Comparison of ENCODE assay signal across 20 cellular contexts in genomic region chr3:55686720-55687254, GRCh38.
A peak's percentile ranks its signal among the peaks of the same experiment; 100 is the strongest.
DNase-seq lines count a peak whose midpoint lies in the region; ATAC-seq and TF ChIP-seq lines count a peak whose summit lies in the region.
"Had no signal": no experiment of that assay in that cellular context is flagged by ENCODE, and none has a peak within 500 bp of the region (broad histone marks: within the 10 kb centered on the region; RNA-seq: fewer than 3 reads in every experiment).

No MANE protein-coding gene starts in this region.

- H3K4me3 ChIP-seq in mesodermal cell (ENCODE audit: extremely low read depth, insufficient read depth, low read length, poor library complexity, severe bottlenecking) = no peak overlapping the region

- no peaks in the 10 kb centered on the region for H3K9me3 ChIP-seq in mesodermal cell (ENCODE audit: control insufficient read depth, low read length)

- no peak for ATAC-seq in activated naive CD4-positive, alpha-beta T cell treated with anti-CD3 and anti-CD28 coated beads, Interleukin-2, amount 50 U/mL, for 72 hours
- ATAC-seq: activated CD8-positive, alpha-beta T cell treated with anti-CD3 and anti-CD28 coated beads for 36 hours; activated T-cell treated with anti-CD3 and anti-CD28 coated beads, Interleukin-2, amount 50 U/mL, for 4 hours; left cardiac atrium; T-cell had no signal

- H3K4me1 Mint-ChIP-seq in type B pancreatic cell (ENCODE audit: unreplicated experiment) = peaks cover 49% of the 10 kb centered on the region
- H3K4me1 Mint-ChIP-seq: activated naive CD8-positive, alpha-beta T cell treated with anti-CD3 and anti-CD28 coated beads for 36 hours; central memory CD8-positive, alpha-beta T cell; IgD-negative memory B cell; T-cell had no signal

- WGBS in mesodermal cell (ENCODE audit: insufficient coverage in 2 of 2), 2 experiments = 54 to 100% methylated on average over 1 to 6 of the region's 7 CpGs

- peaks cover 16% of the 10 kb centered on the region for H3K27me3 Mint-ChIP-seq in type B pancreatic cell
- H3K27me3 Mint-ChIP-seq: activated CD8-positive, alpha-beta T cell treated with anti-CD3 and anti-CD28 coated beads for 36 hours; activated naive CD8-positive, alpha-beta T cell treated with anti-CD3 and anti-CD28 coated beads for 36 hours; central memory CD8-positive, alpha-beta T cell; T-cell had no signal

- TF ChIP-seq CTCF in type B pancreatic cell (conservative IDR thresholded peaks at IDR 0.05) = no peak

- no peak overlapping the region for H3K4me3 Mint-ChIP-seq in type B pancreatic cell
- H3K4me3 Mint-ChIP-seq: activated CD8-positive, alpha-beta T cell treated with anti-CD3 and anti-CD28 coated beads for 36 hours; activated naive CD8-positive, alpha-beta T cell treated with anti-CD3 and anti-CD28 coated beads for 36 hours; activated T-cell treated with anti-CD3 and anti-CD28 coated beads, Interleukin-2, amount 50 U/mL, for 4 hours; central memory CD8-positive, alpha-beta T cell; IgD-negative memory B cell; T-cell had no signal

- peak; percentile 5 for DNase-seq in Daoy (ENCODE audit: low read depth)
- peak; percentile 94 for DNase-seq in NCI-H82 (lab: John Stamatoyannopoulos, UW)
- DNase-seq in astrocyte of the hippocampus (ENCODE audit: low read depth, low spot score) = peak; percentile 62
- no peak for DNase-seq in epidermal melanocyte (ENCODE audit: insufficient read length, low spot score)
- DNase-seq in NCI-H2107 treated with DMSO at 0.1 percent for 48 hours (lab: John Stamatoyannopoulos, UW; ENCODE audit: unreplicated experiment) = no peak
- no peak for DNase-seq in activated naive CD4-positive, alpha-beta T cell treated with anti-CD3 and anti-CD28 coated beads, Interleukin-2, amount 50 U/mL, for 72 hours (ENCODE audit: low spot score in 2 of 2)
- no peak for DNase-seq in type B pancreatic cell (ENCODE audit: extremely low spot score, unreplicated experiment)
- DNase-seq: activated CD8-positive, alpha-beta T cell treated with anti-CD3 and anti-CD28 coated beads for 36 hours; activated naive CD8-positive, alpha-beta T cell treated with anti-CD3 and anti-CD28 coated beads for 36 hours; activated T-cell treated with anti-CD3 and anti-CD28 coated beads, Interleukin-2, amount 50 U/mL, for 4 hours; effector CD8-positive, alpha-beta T cell; left cardiac atrium; NCI-H2081 treated with DMSO at 0.1 percent for 48 hours; stimulated activated CD4-positive, alpha-beta T cell treated with anti-CD3 and anti-CD28 coated beads, Interleukin-2, amount 100 ng/mL, for 48 hours; T-cell had no signal

- H3K27ac ChIP-seq in mesodermal cell (ENCODE audit: low read depth, low read length, severe bottlenecking) = peak overlapping the region; percentile 93
- H3K27ac ChIP-seq: RWPE1, VCaP had no signal

- H3K36me3 ChIP-seq in mesodermal cell (ENCODE audit: control insufficient read depth, insufficient read depth, low read length) = no peaks in the 10 kb centered on the region

- H3K4me1 ChIP-seq in mesodermal cell (ENCODE audit: control insufficient read depth, insufficient read depth, low read length, poor library complexity, severe bottlenecking) = peaks cover 33% of the 10 kb centered on the region

- no peak overlapping the region for H3K27ac Mint-ChIP-seq in activated naive CD4-positive, alpha-beta T cell treated with anti-CD3 and anti-CD28 coated beads, Interleukin-2, amount 50 U/mL, for 72 hours
- no peak overlapping the region for H3K27ac Mint-ChIP-seq in type B pancreatic cell
- H3K27ac Mint-ChIP-seq: activated CD8-positive, alpha-beta T cell treated with anti-CD3 and anti-CD28 coated beads for 36 hours; activated naive CD8-positive, alpha-beta T cell treated with anti-CD3 and anti-CD28 coated beads for 36 hours; T-cell had no signal

- no peaks in the 10 kb centered on the region for H3K36me3 Mint-ChIP-seq in activated naive CD4-positive, alpha-beta T cell treated with anti-CD3 and anti-CD28 coated beads, Interleukin-2, amount 50 U/mL, for 72 hours
- H3K36me3 Mint-ChIP-seq in type B pancreatic cell = no peaks in the 10 kb centered on the region
- H3K36me3 Mint-ChIP-seq: activated naive CD8-positive, alpha-beta T cell treated with anti-CD3 and anti-CD28 coated beads for 36 hours; IgD-negative memory B cell; T-cell had no signal

- H3K9me3 Mint-ChIP-seq in activated naive CD4-positive, alpha-beta T cell treated with anti-CD3 and anti-CD28 coated beads, Interleukin-2, amount 50 U/mL, for 72 hours = no peaks in the 10 kb centered on the region
- no peaks in the 10 kb centered on the region for H3K9me3 Mint-ChIP-seq in type B pancreatic cell
- H3K9me3 Mint-ChIP-seq: activated CD8-positive, alpha-beta T cell treated with anti-CD3 and anti-CD28 coated beads for 36 hours; activated naive CD8-positive, alpha-beta T cell treated with anti-CD3 and anti-CD28 coated beads for 36 hours; activated T-cell treated with anti-CD3 and anti-CD28 coated beads, Interleukin-2, amount 50 U/mL, for 4 hours; central memory CD8-positive, alpha-beta T cell; T-cell had no signal

Comparison
In these comparisons a context has a peak if more than half of its experiments do, and no peak if none do; other contexts are left out.
1. DNase-seq: peak in Daoy (single experiment), NCI-H82 (single experiment) and astrocyte of the hippocampus (single experiment); none in epidermal melanocyte (single experiment), NCI-H2107 treated with DMSO at 0.1 percent for 48 hours (single experiment), activated naive CD4-positive, alpha-beta T cell treated with anti-CD3 and anti-CD28 coated beads, Interleukin-2, amount 50 U/mL, for 72 hours (0 of 2) and type B pancreatic cell (single experiment).